In the genomic region with DNA sequence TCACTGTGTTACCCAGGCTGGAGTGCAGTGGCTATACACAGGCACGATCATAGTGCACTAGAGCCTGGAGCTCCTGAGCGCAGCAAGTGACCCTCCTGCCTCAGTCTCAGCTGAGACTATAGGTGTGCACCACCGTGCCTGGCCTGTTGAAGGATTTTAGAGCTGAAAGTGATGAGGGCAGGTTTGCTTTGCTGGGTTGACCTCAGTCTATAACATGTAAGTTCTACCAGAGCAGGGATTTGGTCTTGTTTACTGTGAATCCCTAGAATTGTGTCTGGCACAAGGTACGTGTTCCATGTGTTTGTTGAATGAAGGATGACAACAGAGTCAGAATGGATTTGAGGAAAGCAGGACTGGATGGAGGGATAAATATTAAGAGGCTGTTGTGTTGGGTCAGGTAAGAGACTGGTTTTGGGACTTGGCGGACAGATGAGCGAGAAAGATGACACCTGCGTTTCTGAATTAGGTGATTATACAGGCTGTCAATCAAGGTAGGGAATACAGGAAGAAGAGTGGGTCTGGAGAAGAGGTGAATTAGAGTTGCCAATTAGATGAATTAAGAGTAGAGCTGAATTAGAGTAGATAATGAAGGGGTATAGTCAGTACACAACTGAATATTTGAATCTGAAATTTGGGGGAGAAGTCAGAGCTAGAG, we compare ENCODE assay signal across 15 cellular contexts. TPM values are rescaled to one million over a fixed set of nuclear protein-coding genes. Genes with fewer than 3 reads are reported as not detected.
A peak's percentile ranks its signal among the peaks of the same experiment; 100 is the strongest.
DNase-seq lines count a peak whose midpoint lies in the region; ATAC-seq and TF ChIP-seq lines count a peak whose summit lies in the region.
"Had no signal": no experiment of that assay in that cellular context is flagged by ENCODE, and none has a peak within 500 bp of the region (broad histone marks: within the 10 kb centered on the region; RNA-seq: fewer than 3 reads in every experiment).

No MANE protein-coding gene starts in this region.

- no peaks in the 10 kb centered on the region for H3K36me3 ChIP-seq in gastrocnemius medialis
- H3K36me3 ChIP-seq in adrenal gland (replicated peaks in 1 of 2), result peaks cover 0 to 11% of the 10 kb centered on the region in 2 donors

- peak overlapping the region; percentile 36 for H3K27ac Mint-ChIP-seq in activated T-cell treated with anti-CD3 and anti-CD28 coated beads, Interleukin-2, amount 50 U/mL, for 72 hours
- H3K27ac Mint-ChIP-seq in IgD-negative memory B cell, result peak overlapping the region; percentile 33 to 68 (median 63)
- peak overlapping the region; percentile 22 for H3K27ac Mint-ChIP-seq in activated naive CD8-positive, alpha-beta T cell
- H3K27ac Mint-ChIP-seq: WTC11 had no signal

- H3K9me3 ChIP-seq in gastrocnemius medialis (no peaks in the 10 kb centered on the region), adrenal gland (replicated peaks in 1 of 3) (no peaks in the 10 kb centered on the region)
- H3K9me3 ChIP-seq: neutrophil, sigmoid colon had no signal

- no peak for TF ChIP-seq POLR2A in gastrocnemius medialis (IDR thresholded peaks at IDR 0.05)
- no peak for TF ChIP-seq POLR2A in adrenal gland (IDR thresholded peaks at IDR 0.05)

- peak overlapping the region; percentile 5 to 32 for H3K4me3 Mint-ChIP-seq in activated T-cell treated with anti-CD3 and anti-CD28 coated beads, Interleukin-2, amount 50 U/mL, for 72 hours
- peak overlapping the region; percentile 3 to 75 (median 4) for H3K4me3 Mint-ChIP-seq in IgD-negative memory B cell
- H3K4me3 Mint-ChIP-seq in activated naive CD8-positive, alpha-beta T cell, result peak overlapping the region; percentile 30
- H3K4me3 Mint-ChIP-seq: WTC11 had no signal

- peaks cover 97% of the 10 kb centered on the region for H3K4me1 Mint-ChIP-seq in activated T-cell treated with anti-CD3 and anti-CD28 coated beads, Interleukin-2, amount 50 U/mL, for 72 hours (ENCODE audit: low read depth)
- peaks cover 67 to 85% (median 81%) of the 10 kb centered on the region in 3 donors for H3K4me1 Mint-ChIP-seq in IgD-negative memory B cell
- peaks cover 88% of the 10 kb centered on the region for H3K4me1 Mint-ChIP-seq in activated naive CD8-positive, alpha-beta T cell (ENCODE audit: low read depth)

- H3K36me3 Mint-ChIP-seq in activated T-cell treated with anti-CD3 and anti-CD28 coated beads, Interleukin-2, amount 50 U/mL, for 72 hours (ENCODE audit: insufficient read depth in 2 of 2), result peaks cover 2 to 42% of the 10 kb centered on the region in 2 donors
- no peaks in the 10 kb centered on the region for H3K36me3 Mint-ChIP-seq in IgD-negative memory B cell
- H3K36me3 Mint-ChIP-seq in activated naive CD8-positive, alpha-beta T cell, result peaks cover 2% of the 10 kb centered on the region
- H3K36me3 Mint-ChIP-seq: WTC11 had no signal

- H3K9me3 Mint-ChIP-seq in activated T-cell treated with anti-CD3 and anti-CD28 coated beads, Interleukin-2, amount 50 U/mL, for 72 hours, result no peaks in the 10 kb centered on the region
- H3K9me3 Mint-ChIP-seq in IgD-negative memory B cell, result no peaks in the 10 kb centered on the region
- no peaks in the 10 kb centered on the region for H3K9me3 Mint-ChIP-seq in activated naive CD8-positive, alpha-beta T cell (ENCODE audit: low read depth)
- H3K9me3 Mint-ChIP-seq: WTC11 had no signal

- no peak overlapping the region for H3K4me3 ChIP-seq in gastrocnemius medialis
- H3K4me3 ChIP-seq in adrenal gland, result no peak overlapping the region
- H3K4me3 ChIP-seq: coronary artery, sigmoid colon had no signal

- no peaks in the 10 kb centered on the region for H3K27me3 ChIP-seq in gastrocnemius medialis
- no peaks in the 10 kb centered on the region for H3K27me3 ChIP-seq in adrenal gland
- H3K27me3 ChIP-seq: neutrophil, sigmoid colon had no signal

- TF ChIP-seq CTCF in gastrocnemius medialis (IDR thresholded peaks at IDR 0.05 in 4 of 5, conservative IDR thresholded peaks at IDR 0.05 in 1 of 5), result no peak
- TF ChIP-seq CTCF in adrenal gland (IDR thresholded peaks at IDR 0.05), result no peak

- ATAC-seq in activated T-cell treated with anti-CD3 and anti-CD28 coated beads, Interleukin-2, amount 50 U/mL, for 72 hours (replicated peaks in 1 of 2), result no peak
- ATAC-seq in gastrocnemius medialis (no peak), HG03139 (IDR thresholded peaks at IDR 0.05; ENCODE audit: unreplicated experiment) (no peak), GM19351 (IDR thresholded peaks at IDR 0.05; ENCODE audit: unreplicated experiment) (no peak)
- ATAC-seq: WTC11 had no signal

- in situ Hi-C loops in gastrocnemius medialis (cut with MboI; ENCODE audit: low sequenced_read_pairs in 4 of 4), result no loop called here

- peak overlapping the region; percentile 36 to 62 (median 52) for H3K27ac ChIP-seq in gastrocnemius medialis
- peak overlapping the region in 1 of 5 donors; percentile 73 for H3K27ac ChIP-seq in adrenal gland
- H3K27ac ChIP-seq: coronary artery, neutrophil had no signal

- intact Hi-C loops in gastrocnemius medialis (cut with DNase I; ENCODE audit: low total_unique reads) (no loop called here), adrenal gland (cut with DNase I) (no loop called here)

- WGBS in adrenal gland, 4 donors, result 70 to 79% (median 77%) methylated on average over 7 of the region's 7 CpGs

- H3K4me1 ChIP-seq in gastrocnemius medialis, result peaks cover 65 to 72% of the 10 kb centered on the region in 2 donors
- peaks cover 42 to 81% of the 10 kb centered on the region in 2 donors for H3K4me1 ChIP-seq in adrenal gland (replicated peaks in 1 of 2)

- H3K27me3 Mint-ChIP-seq in activated T-cell treated with anti-CD3 and anti-CD28 coated beads, Interleukin-2, amount 50 U/mL, for 72 hours (ENCODE audit: low read depth), result no peaks in the 10 kb centered on the region
- H3K27me3 Mint-ChIP-seq in IgD-negative memory B cell, result no peaks in the 10 kb centered on the region
- no peaks in the 10 kb centered on the region for H3K27me3 Mint-ChIP-seq in activated naive CD8-positive, alpha-beta T cell

- DNase-seq in activated T-cell treated with anti-CD3 and anti-CD28 coated beads, Interleukin-2, amount 50 U/mL, for 72 hours, result no peak
- no peak for DNase-seq in activated T-cell treated with anti-CD3 and anti-CD28 coated beads, Interleukin-2, amount 50 U/mL, for 48 hours
- DNase-seq in gastrocnemius medialis (no peak), adrenal gland (no peak)
- DNase-seq: aorta; mesenchymal stem cell; sigmoid colon; stimulated activated CD4-positive, alpha-beta T cell treated with anti-CD3 and anti-CD28 coated beads, Interleukin-4, amount 100 ng/mL, for 1 hour had no signal

RNA-seq across cellular contexts. Expression of a gene that starts 6.5 kb away (rescaled TPM):
- total RNA-seq in activated T-cell treated with anti-CD3 and anti-CD28 coated beads, Interleukin-2, amount 50 U/mL, for 72 hours, result 100 to 1,000 TPM; 158 to 168 TPM
- polyA plus RNA-seq in IgD-negative memory B cell (24.5 TPM), adrenal gland (10 to 100 TPM; 19.9 to 59.3 (median 43.6) TPM)
- total RNA-seq in gastrocnemius medialis (10 to 100 TPM; 21.8 to 36.6 (median 28.4) TPM), adrenal gland (10 to 100 TPM; 26.4 to 75.1 (median 51.8) TPM)
